Comparison of ENCODE assay signal across 3 cellular contexts in the genomic region with DNA sequence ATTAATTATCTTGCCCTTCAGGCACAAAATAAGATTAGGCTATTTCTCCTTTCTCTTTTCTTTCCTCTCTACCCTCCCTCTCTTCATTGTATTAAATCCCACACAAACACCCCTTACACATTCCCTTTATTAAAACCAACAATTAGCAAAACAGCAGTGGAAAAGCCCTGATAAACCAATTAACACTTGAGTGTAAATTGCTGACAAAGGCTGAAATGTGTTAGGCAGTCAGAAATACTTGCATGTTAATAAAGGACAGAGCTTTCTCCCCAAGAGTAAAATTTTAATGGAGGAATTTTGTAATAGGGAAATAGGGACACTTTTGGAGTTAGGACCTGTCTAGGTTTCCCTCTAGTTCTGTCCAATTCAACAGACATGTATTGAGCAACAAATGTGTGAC.
TF ChIP-seq lines count a peak whose summit lies in the region.

No MANE protein-coding gene starts in this region.

TF ChIP-seq in A549, 52 proteins besides CTCF, POLR2A, EP300 and RAD21 (continued from another document):
- TF ChIP-seq MAFK (IDR thresholded peaks at IDR 0.05; ENCODE audit: partially characterized antibody): peak; percentile 35

TF ChIP-seq in IMR-90, 13 proteins besides CTCF, POLR2A, EP300 and RAD21 (continued from another document):
- no peak for TF ChIP-seq FOS (IDR thresholded peaks at IDR 0.05; ENCODE audit: low read depth, low read length)

TF ChIP-seq in HepG2, 621 proteins besides CTCF, POLR2A, EP300 and RAD21 (continued from another document):
- no peak for TF ChIP-seq KLF15 (CRISPR knock-in tag; IDR thresholded peaks at IDR 0.05; ENCODE audit: borderline replicate concordance)
- TF ChIP-seq MAFK (conservative IDR thresholded peaks at IDR 0.05 in 1 of 2, IDR thresholded peaks at IDR 0.05 in 1 of 2; ENCODE audit: low read length in 2 of 2): peak; percentile 38 to 72; a peak in 3 of 4 replicates
- no peak for TF ChIP-seq ZFP90 (CRISPR knock-in tag; IDR thresholded peaks at IDR 0.05; ENCODE audit: borderline replicate concordance)
- TF ChIP-seq MAFF (IDR thresholded peaks at IDR 0.05; ENCODE audit: low read depth, low read length): peak; percentile 48; the same call in 1 of the 2 replicates
